Comparison of ENCODE assay signal across 1 cellular context in the genomic region with DNA sequence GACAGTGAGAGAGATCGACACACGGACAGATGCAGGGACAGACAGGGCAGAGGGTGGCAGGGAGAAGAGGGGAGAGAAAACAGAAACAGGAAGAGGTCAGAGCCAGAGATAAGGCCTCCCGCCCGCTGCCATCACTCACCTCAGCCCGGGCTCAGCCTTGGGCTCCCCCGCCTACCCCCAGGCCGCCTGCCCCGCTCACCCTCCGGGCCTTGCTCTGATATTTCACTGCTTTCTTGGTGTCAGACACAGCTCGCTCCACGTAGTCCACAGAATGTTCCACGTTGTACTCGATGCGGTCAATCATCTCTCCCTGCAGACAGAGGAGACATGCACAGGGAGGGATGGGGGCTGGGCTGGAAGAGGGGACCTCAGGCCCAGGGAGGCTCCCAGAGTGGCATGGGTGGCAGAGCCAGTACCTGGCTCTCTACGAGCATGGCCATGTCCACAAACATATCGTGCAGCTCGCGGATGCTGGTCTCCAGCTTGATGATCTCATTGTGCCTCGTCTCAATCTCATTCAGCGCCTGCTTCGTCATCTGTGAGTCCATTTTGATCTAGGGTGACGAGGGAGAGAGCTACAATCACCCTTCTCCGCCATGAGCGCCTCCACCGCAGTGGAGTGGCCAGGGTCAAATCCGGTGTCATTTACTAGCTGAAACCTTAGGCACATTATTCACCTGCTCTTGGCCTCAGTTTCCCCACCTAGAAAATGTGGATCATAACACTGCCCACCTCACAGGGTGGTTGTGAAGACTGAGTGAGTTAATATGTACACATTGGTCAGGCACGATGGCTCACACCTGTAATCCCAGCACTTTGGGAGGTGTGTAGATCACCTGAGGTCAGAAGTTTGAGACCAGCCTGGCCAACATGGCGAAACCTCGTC.
TF ChIP-seq lines count a peak whose summit lies in the region.

No MANE protein-coding gene starts in this region.

TF ChIP-seq in IMR-90, 13 proteins besides CTCF, POLR2A, EP300 and RAD21:
- TF ChIP-seq SMC3 (IDR thresholded peaks at IDR 0.05; ENCODE audit: low read depth, low read length) (no peak), MAZ (IDR thresholded peaks at IDR 0.05; ENCODE audit: borderline replicate concordance, low read depth, low read length) (no peak), FOS (IDR thresholded peaks at IDR 0.05; ENCODE audit: low read depth, low read length) (no peak), MAFK (IDR thresholded peaks at IDR 0.05; ENCODE audit: low read depth, low read length) (no peak), MXI1 (IDR thresholded peaks at IDR 0.05; ENCODE audit: borderline replicate concordance, low read depth, low read length) (no peak), CEBPB (IDR thresholded peaks at IDR 0.05; ENCODE audit: low read depth, low read length) (no peak), RFX5 (IDR thresholded peaks at IDR 0.05; ENCODE audit: low read depth, low read length) (no peak)
